Comparison of ENCODE assay signal across 13 cellular contexts in genomic region chr2:171393487-171393886, GRCh38. TPM values are rescaled to one million over a fixed set of nuclear protein-coding genes. Genes with fewer than 3 reads are reported as not detected.
DNase-seq lines count a peak whose midpoint lies in the region; ATAC-seq, FAIRE-seq and TF ChIP-seq lines count a peak whose summit lies in the region.
"Had no signal": no experiment of that assay in that cellular context is flagged by ENCODE, and none has a peak within 500 bp of the region (broad histone marks: within the 10 kb centered on the region; RNA-seq: fewer than 3 reads in every experiment).

No MANE protein-coding gene starts in this region.

- no peak overlapping the region for H4K5ac ChIP-seq in H1 (ENCODE audit: insufficient read length, low read depth, low read length)

- no peaks in the 10 kb centered on the region for H3K27me3 ChIP-seq in H1 (replicated peaks in 1 of 4; ENCODE audit: control insufficient read depth in 3 of 4, extremely low read depth in 1 of 4, insufficient read depth in 3 of 4, low read length in 3 of 4)
- H3K27me3 ChIP-seq: BE2C had no signal

- H3K9ac ChIP-seq in H1 (replicated peaks in 1 of 4; ENCODE audit: extremely low read depth in 1 of 4, low read depth in 3 of 4, low read length in 3 of 4), result no peak overlapping the region

- no peak overlapping the region for H3K23ac ChIP-seq in H1 (ENCODE audit: insufficient read length)

- no peak overlapping the region for H2BK15ac ChIP-seq in H1 (ENCODE audit: low read length)

- H3K4me1 ChIP-seq in H1 (replicated peaks in 1 of 4; ENCODE audit: control insufficient read depth in 3 of 4, insufficient read depth in 4 of 4, low read length in 3 of 4), result peaks cover 0 to 5% (median under 1%) of the 10 kb centered on the region in 4 experiments; a peak in 2 of 7 replicates
- H3K4me1 ChIP-seq: BE2C had no signal

- no peak for TF ChIP-seq POLR2A in H1 (IDR thresholded peaks at IDR 0.05; ENCODE audit: control extremely low read depth in 1 of 2, low read depth in 2 of 2, low read length in 2 of 2)

- peak; percentile 41 for FAIRE-seq in GM18507 (lab: Jason Lieb, UNC)
- peak; percentile 24 for FAIRE-seq in H1 (lab: Jason Lieb, UNC)
- FAIRE-seq: A549 had no signal

- 90% methylated on average over 1 of the region's 1 CpG; no CpG with 5 or more reads in 1 of the 2 experiments for WGBS in H1 (ENCODE audit: extremely low coverage in 1 of 2, insufficient coverage in 1 of 2, insufficient read length in 1 of 2, insufficient replicate concordance in 2 of 2, low coverage in 1 of 2, low lambda C conversion rate in 2 of 2, missing lambda C conversion rate in 1 of 2), 2 experiments

- H3K14ac ChIP-seq in H1 (ENCODE audit: insufficient read length), result no peak overlapping the region

- H3K4me2 ChIP-seq in H1 (ENCODE audit: insufficient read depth in 1 of 2, low read depth in 2 of 2, low read length in 2 of 2), result no peak overlapping the region
- H3K4me2 ChIP-seq: A549 had no signal

- no peaks in the 10 kb centered on the region for H3K36me3 ChIP-seq in H1 (ENCODE audit: control insufficient read depth in 2 of 4, insufficient read depth in 4 of 4, low read length in 3 of 4)
- H3K36me3 ChIP-seq: BE2C had no signal

- H3K9me3 ChIP-seq in H1 (ENCODE audit: insufficient read depth in 2 of 2, low read depth in 1 of 2, low read length in 1 of 2), result no peaks in the 10 kb centered on the region
- H3K9me3 ChIP-seq: A549, BE2C had no signal

- TF ChIP-seq CTCF in H1 (IDR thresholded peaks at IDR 0.05; ENCODE audit: control extremely low read depth in 1 of 3, insufficient read depth in 1 of 3, low read depth in 1 of 3, low read length in 3 of 3), result no peak

- CTCF ChIA-PET in H1 (lab: Charles Lee; ENCODE audit: partially characterized antibody), result interaction anchor here (0.9 to 1.2 kb wide), 3 partner anchors 9 to 85 kb away, joined by 3 to 5 read pairs (median 3); no protein-coding TSS in a partner anchor

- H2BK5ac ChIP-seq in H1 (ENCODE audit: low read depth, low read length), result no peak overlapping the region

- POLR2A ChIA-PET in H1 (lab: Charles Lee; ENCODE audit: partially characterized antibody), result interaction anchor here (1.2 kb wide), 1 partner anchor 40 kb away, joined by 3 read pairs; the partner anchor contains the start of genes DCAF17 and METTL8

- H3K4me3 ChIP-seq in H1 (ENCODE audit: extremely low read depth in 1 of 4, insufficient read depth in 2 of 4, low read depth in 3 of 4, low read length in 4 of 4), result no peak overlapping the region
- H3K4me3 ChIP-seq: A549 had no signal

- H4K20me1 ChIP-seq in H1 (replicated peaks in 1 of 2; ENCODE audit: control insufficient read depth in 1 of 2, insufficient read depth in 2 of 2, low read length in 2 of 2), result no peaks in the 10 kb centered on the region

- no peak overlapping the region for H3K56ac ChIP-seq in H1 (replicated peaks; ENCODE audit: insufficient read length, low read depth, low read length)

- H3K4ac ChIP-seq in H1 (replicated peaks; ENCODE audit: insufficient read length, low read depth, low read length), result no peak overlapping the region

- no peak overlapping the region for H2AK5ac ChIP-seq in H1 (ENCODE audit: low read depth, low read length)

- no peak overlapping the region for H3K18ac ChIP-seq in H1 (ENCODE audit: extremely low read depth, low read length)

- H2BK20ac ChIP-seq in H1 (ENCODE audit: low read length), result no peak overlapping the region

- TF ChIP-seq RAD21 in H1 (IDR thresholded peaks at IDR 0.05 in 1 of 2, conservative IDR thresholded peaks at IDR 0.05 in 1 of 2; ENCODE audit: low read depth in 2 of 2, low read length in 2 of 2), result no peak

- no peak overlapping the region for H4K91ac ChIP-seq in H1 (replicated peaks; ENCODE audit: insufficient read length, low read length)

- no peaks in the 10 kb centered on the region for H3K79me1 ChIP-seq in H1 (ENCODE audit: low read depth, low read length)

- H2BK12ac ChIP-seq in H1 (ENCODE audit: low read depth, low read length), result no peak overlapping the region

- ATAC-seq in HG03342 (IDR thresholded peaks at IDR 0.05; ENCODE audit: unreplicated experiment) (no peak), GM19463 (IDR thresholded peaks at IDR 0.05; ENCODE audit: unreplicated experiment) (no peak)
- ATAC-seq: A549, HCT116 had no signal

- no peak overlapping the region for H3K27ac ChIP-seq in H1 (ENCODE audit: low read depth, low read length)
- H3K27ac ChIP-seq: A549, C4-2B had no signal

- H2BK120ac ChIP-seq in H1 (replicated peaks; ENCODE audit: low read depth, low read length), result no peak overlapping the region

- DNase-seq in GM18507 (ENCODE audit: extremely low spot score, insufficient read length, low read depth) (no peak), NCI-H69 (lab: John Stamatoyannopoulos, UW) (peak; percentile 52), H1 (ENCODE audit: low read depth in 1 of 2, low spot score in 2 of 2) (no peak), DMS53 treated with DMSO at 0.1 percent for 48 hours (lab: John Stamatoyannopoulos, UW; ENCODE audit: unreplicated experiment) (no peak), NCI-H510A treated with DMSO at 0.1 percent for 48 hours (lab: John Stamatoyannopoulos, UW) (no peak)
- DNase-seq: BE2C; CD4-positive, alpha-beta memory T cell; KG1 had no signal

- H2AFZ ChIP-seq in H1 (ENCODE audit: low read length), result no peak overlapping the region

- no peak for TF ChIP-seq EP300 in H1 (IDR thresholded peaks at IDR 0.05; ENCODE audit: borderline replicate concordance in 1 of 2, low read depth in 2 of 2, low read length in 2 of 2)

- peaks cover 0 to 62% of the 10 kb centered on the region in 2 experiments; a peak in 2 of 4 replicates for H3K79me2 ChIP-seq in H1 (ENCODE audit: control insufficient read depth in 1 of 2, insufficient read depth in 2 of 2, low read length in 2 of 2)

- no peaks in the 10 kb centered on the region for H3K23me2 ChIP-seq in H1 (ENCODE audit: low read depth, low read length)

- no peak overlapping the region for H4K8ac ChIP-seq in H1 (ENCODE audit: extremely low read depth, insufficient read depth, low read length)

TF ChIP-seq in H1, 55 proteins besides CTCF, POLR2A, EP300 and RAD21:
- no peak for TF ChIP-seq E2F6 (IDR thresholded peaks at IDR 0.05)
- no peak for TF ChIP-seq BCL11A (IDR thresholded peaks at IDR 0.05; ENCODE audit: low read depth in 2 of 2, low read length in 2 of 2)
- no peak for TF ChIP-seq SRF (IDR thresholded peaks at IDR 0.05; ENCODE audit: low read depth, low read length)
- TF ChIP-seq NANOG (IDR thresholded peaks at IDR 0.05; ENCODE audit: insufficient read depth, low read depth, low read length, poor library complexity, severe bottlenecking), result no peak
- TF ChIP-seq PHF8 (conservative IDR thresholded peaks at IDR 0.05; ENCODE audit: low read depth, low read length), result no peak
- TF ChIP-seq SP2 (IDR thresholded peaks at IDR 0.05; ENCODE audit: low read length), result no peak
- no peak for TF ChIP-seq MAX (IDR thresholded peaks at IDR 0.05)

RNA-seq across cellular contexts. Expression of gene METTL8, which starts 40.3 kb away (rescaled TPM):
- 72.9 and 79.7 TPM in 2 replicates for total RNA-seq in H1 (2021; fragmentation: NEBNext Ultra II Directional; extraction: Animal tissue kit (Norgen Biotek cat#: 25700))
- 10.0 and 17.6 TPM in 2 replicates for polyA plus RNA-seq in H1 (2011; rRNA removed)
- polyA plus RNA-seq in H1 (2011; cell fraction: cytosol; rRNA removed), result 25.2 TPM
- 8.3 TPM for polyA plus RNA-seq in H1 (2011; cell fraction: nucleus; rRNA removed)
- 21.2 to 50.0 TPM (median 27.4 TPM) in 4 replicates for polyA plus RNA-seq in H1 (2012, experiment 1 of 2)
- polyA plus RNA-seq in H1 (2012, experiment 2 of 2), result 5.7 TPM
- polyA plus RNA-seq in H1 (2013, experiment 1 of 2), result 38.2 TPM
- polyA plus RNA-seq in H1 (2013, experiment 2 of 2), result 40.1 TPM
- 25.7 and 30.1 TPM in 2 replicates for polyA minus RNA-seq in H1 (2011; rRNA and poly(A)+ RNA removed)
- polyA minus RNA-seq in H1 (2011; cell fraction: cytosol; rRNA and poly(A)+ RNA removed), result 18.0 TPM
- 38.3 TPM for polyA minus RNA-seq in H1 (2011; cell fraction: nucleus; rRNA and poly(A)+ RNA removed)

RNA-seq across cellular contexts. Expression of gene DCAF17, which starts 40.5 kb away (rescaled TPM):
- total RNA-seq in H1 (2021; fragmentation: NEBNext Ultra II Directional; extraction: Animal tissue kit (Norgen Biotek cat#: 25700)), result 26.1 and 30.0 TPM in 2 replicates
- 7.9 and 10.7 TPM in 2 replicates for polyA plus RNA-seq in H1 (2011; rRNA removed)
- 14.3 TPM for polyA plus RNA-seq in H1 (2011; cell fraction: cytosol; rRNA removed)
- polyA plus RNA-seq in H1 (2011; cell fraction: nucleus; rRNA removed), result 9.4 TPM
- polyA plus RNA-seq in H1 (2012, experiment 1 of 2), result 10.0 to 20.1 TPM (median 11.9 TPM) in 4 replicates
- polyA plus RNA-seq in H1 (2012, experiment 2 of 2), result 1.1 TPM
- 16.5 TPM for polyA plus RNA-seq in H1 (2013, experiment 1 of 2)
- polyA plus RNA-seq in H1 (2013, experiment 2 of 2), result 14.3 TPM
- polyA minus RNA-seq in H1 (2011; rRNA and poly(A)+ RNA removed), result 30.2 and 35.6 TPM in 2 replicates
- polyA minus RNA-seq in H1 (2011; cell fraction: cytosol; rRNA and poly(A)+ RNA removed), result 21.9 TPM
- 41.8 TPM for polyA minus RNA-seq in H1 (2011; cell fraction: nucleus; rRNA and poly(A)+ RNA removed)
